ENCODE assay signal across 9 cellular contexts in the genomic region with DNA sequence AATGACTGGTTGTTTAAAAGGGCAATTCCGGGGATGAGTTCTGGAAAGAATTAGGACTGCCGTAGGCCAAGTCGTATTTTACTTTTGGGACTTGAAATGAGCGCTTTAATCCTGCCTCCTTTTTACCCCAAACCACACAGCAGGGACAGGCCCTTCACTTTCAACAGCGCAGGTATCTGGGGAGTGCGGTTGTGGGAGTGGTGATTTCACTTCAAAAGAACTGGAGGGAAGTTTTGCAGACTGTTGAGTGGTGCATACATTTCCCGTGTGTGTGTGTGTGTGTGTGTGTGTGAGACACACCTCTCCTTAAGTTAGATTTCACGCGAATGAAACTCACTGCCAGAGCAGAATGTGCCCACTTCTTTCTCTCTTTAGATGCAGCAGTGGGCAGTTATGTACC. TPM values are rescaled to one million over a fixed set of nuclear protein-coding genes. Genes with fewer than 3 reads are reported as not detected.
DNase-seq lines count a peak whose midpoint lies in the region; ATAC-seq and TF ChIP-seq lines count a peak whose summit lies in the region.
"Had no signal": no experiment of that assay in that cellular context is flagged by ENCODE, and none has a peak within 500 bp of the region (broad histone marks: within the 10 kb centered on the region; RNA-seq: fewer than 3 reads in every experiment).

No MANE protein-coding gene starts in this region.

- TF ChIP-seq CTCF in HEK293 (tag by site-specific recombination; IDR thresholded peaks at IDR 0.05) (no peak), mammary epithelial cell (conservative IDR thresholded peaks at IDR 0.05 in 1 of 2, IDR thresholded peaks at IDR 0.05 in 1 of 2; ENCODE audit: extremely low read depth in 1 of 2, insufficient read depth in 1 of 2, low read depth in 1 of 2, low read length in 2 of 2) (no peak), GM10248 (IDR thresholded peaks at IDR 0.05; ENCODE audit: control extremely low read depth, extremely low read depth, low read depth, missing control alignments) (no peak)

- H3K27ac ChIP-seq in HEK293 (ENCODE audit: extremely low read depth, low read depth, low read length) = no peak overlapping the region
- peak overlapping the region; percentile 74 for H3K27ac ChIP-seq in mammary epithelial cell (ENCODE audit: insufficient read depth, low read depth, low read length)
- peak overlapping the region; percentile 24 for H3K27ac ChIP-seq in muscle layer of colon (ENCODE audit: low read depth, low read length)

- H3K27me3 ChIP-seq in mammary epithelial cell (ENCODE audit: insufficient read depth, low read length) (no peaks in the 10 kb centered on the region), muscle layer of colon (ENCODE audit: control insufficient read depth in 1 of 2, insufficient read depth in 2 of 2, low read length in 2 of 2) (peaks cover 0 to 11% of the 10 kb centered on the region in 2 donors)

- CTCF ChIA-PET in HEK293 (lab: Yijun Ruan, JAX) (interaction anchor here (0.7 kb wide), 1 partner anchor 124 kb away, joined by 4 read pairs; no protein-coding TSS in a partner anchor), mammary epithelial cell (lab: Charles Lee; ENCODE audit: low non-redundant PET) (no interaction called here), GM10248 (lab: Yijun Ruan, JAX) (no interaction called here)

- H3K9ac ChIP-seq in mammary epithelial cell (ENCODE audit: insufficient read depth, low read length) (peak overlapping the region; percentile 93), muscle layer of colon (ENCODE audit: low read length) (peak overlapping the region; percentile 6)

- H3K4me3 ChIP-seq in HEK293 (ENCODE audit: low read depth, low read length) (peak overlapping the region; percentile 60; the same call in 1 of the 2 replicates), mammary epithelial cell (replicated peaks in 1 of 3; ENCODE audit: insufficient read depth in 1 of 3, low read depth in 2 of 3, low read length in 3 of 3) (peak overlapping the region; percentile 50 to 77 (median 74)), muscle layer of colon (ENCODE audit: low read depth in 1 of 2, low read length in 2 of 2) (peak overlapping the region; percentile 68 to 70)

- H4K20me1 ChIP-seq in mammary epithelial cell (ENCODE audit: insufficient read depth, low read length) = no peaks in the 10 kb centered on the region

- WGBS in mammary epithelial cell (ENCODE audit: low coverage, missing lambda C conversion rate) = 40% methylated on average over 8 of the region's 9 CpGs

- peak overlapping the region; percentile 79 for H3K4me2 ChIP-seq in mammary epithelial cell (ENCODE audit: insufficient read depth, low read depth, low read length)

- H3K36me3 ChIP-seq in HEK293 (ENCODE audit: control insufficient read depth in 2 of 2, insufficient read depth in 1 of 2, low read length in 2 of 2) (no peaks in the 10 kb centered on the region), mammary epithelial cell (ENCODE audit: insufficient read depth, low read length) (no peaks in the 10 kb centered on the region), muscle layer of colon (ENCODE audit: insufficient read depth, low read length) (no peaks in the 10 kb centered on the region)

- DNase-seq in A172 (ENCODE audit: low spot score) = peak; percentile 2
- peak; percentile 57 for DNase-seq in mammary epithelial cell
- no peak for DNase-seq in GM10248 (ENCODE audit: extremely low spot score)
- no peak for DNase-seq in SIG-M5 (lab: John Stamatoyannopoulos, UW)
- DNase-seq: Karpas-422 had no signal

- no peak for ATAC-seq in GM21619 (IDR thresholded peaks at IDR 0.05; ENCODE audit: unreplicated experiment)
- ATAC-seq in HG02571 (IDR thresholded peaks at IDR 0.05; ENCODE audit: unreplicated experiment) = no peak

- no peak overlapping the region for H2AFZ ChIP-seq in mammary epithelial cell (ENCODE audit: low read depth, low read length)

- H3K79me2 ChIP-seq in mammary epithelial cell (ENCODE audit: insufficient read depth, low read length) = peaks cover 63% of the 10 kb centered on the region

- dilution Hi-C loops in mammary epithelial cell (cut with HindIII; ENCODE audit: low sequenced_read_pairs) = no loop called here

- BruUV-seq in mammary epithelial cell (replicated peaks; lab: Mats Ljungman, UMichigan) = TSS peak; percentile 51

- 0 out of 2 replicates have a peak, but pooled peaks cover 2% of the 10 kb centered on the region for H3K9me3 ChIP-seq in HEK293 (ENCODE audit: control insufficient read depth, insufficient read depth, low read depth, low read length)
- H3K9me3 ChIP-seq in mammary epithelial cell (replicated peaks; ENCODE audit: insufficient read depth, low read length) = no peaks in the 10 kb centered on the region
- no peaks in the 10 kb centered on the region for H3K9me3 ChIP-seq in muscle layer of colon (ENCODE audit: low read length)

- H3K4me1 ChIP-seq in HEK293 (ENCODE audit: control insufficient read depth, insufficient read depth, low read length) = no peaks in the 10 kb centered on the region
- peaks cover 17% of the 10 kb centered on the region for H3K4me1 ChIP-seq in mammary epithelial cell (ENCODE audit: insufficient read depth, low read length)
- no peaks in the 10 kb centered on the region for H3K4me1 ChIP-seq in muscle layer of colon (ENCODE audit: insufficient read depth, low read length)

- POLR2A ChIA-PET in HEK293 (lab: Yijun Ruan, JAX) (no interaction called here), GM10248 (lab: Yijun Ruan, JAX) (no interaction called here)

- intact Hi-C loops in mammary epithelial cell (cut with micrococcal nuclease) = loop anchor here (1.0 to 5.0 kb wide), 4 partner anchors 27 to 218 kb away; no protein-coding TSS in a partner anchor

- in situ Hi-C loops in mammary epithelial cell (cut with MboI; ENCODE audit: low sequenced_read_pairs in 2 of 2) = no loop called here

TF ChIP-seq in HEK293, 187 proteins besides CTCF, POLR2A, EP300 and RAD21:
- TF ChIP-seq GFI1B (tag by site-specific recombination; IDR thresholded peaks at IDR 0.05) = no peak
- TF ChIP-seq, protein P1, sequence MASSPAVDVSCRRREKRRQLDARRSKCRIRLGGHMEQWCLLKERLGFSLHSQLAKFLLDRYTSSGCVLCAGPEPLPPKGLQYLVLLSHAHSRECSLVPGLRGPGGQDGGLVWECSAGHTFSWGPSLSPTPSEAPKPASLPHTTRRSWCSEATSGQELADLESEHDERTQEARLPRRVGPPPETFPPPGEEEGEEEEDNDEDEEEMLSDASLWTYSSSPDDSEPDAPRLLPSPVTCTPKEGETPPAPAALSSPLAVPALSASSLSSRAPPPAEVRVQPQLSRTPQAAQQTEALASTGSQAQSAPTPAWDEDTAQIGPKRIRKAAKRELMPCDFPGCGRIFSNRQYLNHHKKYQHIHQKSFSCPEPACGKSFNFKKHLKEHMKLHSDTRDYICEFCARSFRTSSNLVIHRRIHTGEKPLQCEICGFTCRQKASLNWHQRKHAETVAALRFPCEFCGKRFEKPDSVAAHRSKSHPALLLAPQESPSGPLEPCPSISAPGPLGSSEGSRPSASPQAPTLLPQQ (tag by site-specific recombination; IDR thresholded peaks at IDR 0.05) = 0 out of 2 replicates have a peak, but pooled peaks have one; percentile 10

RNA-seq across cellular contexts. Expression of a gene that starts 2.8 kb away (rescaled TPM):
- 3.0 and 3.1 TPM in 2 replicates for total RNA-seq in A172 (2014; rRNA removed; shearing (Covaris generic))
- 10 to 100 TPM in 1 of 2 donors, 1 to 10 TPM in 1; 9.0 to 13.9 TPM for total RNA-seq in mammary epithelial cell
- 2.2 TPM for polyA plus RNA-seq in mammary epithelial cell
- 7.6 TPM for polyA minus RNA-seq in mammary epithelial cell

Comparison
In these comparisons a context has a peak if more than half of its experiments do, and no peak if none do; other contexts are left out.
1. DNase-seq: peak in A172 (single experiment) and mammary epithelial cell (single experiment); none in GM10248 (single experiment) and SIG-M5 (single experiment).
2. Peak in every context shown above with its lines, with median percentiles within 50 percentile points of each other: H3K4me3 ChIP-seq.